Comparison of ENCODE assay signal across 8 cellular contexts in genomic region chr4:181569553-181569952, GRCh38.
A peak's percentile ranks its signal among the peaks of the same experiment; 100 is the strongest.
DNase-seq lines count a peak whose midpoint lies in the region; ATAC-seq, FAIRE-seq and TF ChIP-seq lines count a peak whose summit lies in the region.

No MANE protein-coding gene starts in this region.

- H3K4me3 ChIP-seq in kidney epithelial cell (ENCODE audit: low read depth, low read length) (no peak overlapping the region), MG63 (no peak overlapping the region)

- H3K4me1 Mint-ChIP-seq in WTC11: peaks cover 11% of the 10 kb centered on the region

- no peaks in the 10 kb centered on the region for H3K9me3 ChIP-seq in MG63

- H3K36me3 Mint-ChIP-seq in WTC11: no peaks in the 10 kb centered on the region

- H3K27me3 Mint-ChIP-seq in WTC11 (ENCODE audit: low read depth): no peaks in the 10 kb centered on the region

- H3K4me3 Mint-ChIP-seq in WTC11: no peak overlapping the region

- H3K27me3 ChIP-seq in kidney epithelial cell (ENCODE audit: control insufficient read depth, insufficient read depth, low read length): no peaks in the 10 kb centered on the region
- H3K27me3 ChIP-seq in MG63: no peaks in the 10 kb centered on the region

- no peaks in the 10 kb centered on the region for H3K9me3 Mint-ChIP-seq in WTC11

- peak; percentile 34 for DNase-seq in HPDE6-E6E7 (ENCODE audit: extremely low spot score)
- DNase-seq in WTC11 (ENCODE audit: low spot score): no peak
- DNase-seq in kidney epithelial cell (ENCODE audit: low read depth): no peak
- DNase-seq in MG63: no peak
- DNase-seq in islet precursor cell: no peak
- no peak for DNase-seq in activated CD4-positive, alpha-beta T cell treated with anti-CD3 and anti-CD28 coated beads, Interleukin-2, amount 50 U/mL, for 1 hour

- no peaks in the 10 kb centered on the region for H3K36me3 ChIP-seq in kidney epithelial cell (ENCODE audit: control insufficient read depth, insufficient read depth, low read length)
- H3K36me3 ChIP-seq in MG63: no peaks in the 10 kb centered on the region

- H3K27ac Mint-ChIP-seq in WTC11: no peak overlapping the region

- FAIRE-seq in A204.1 (lab: Jason Lieb, UNC): peak; percentile 62

- no peak for TF ChIP-seq CTCF in WTC11 (IDR thresholded peaks at IDR 0.05)
- peak; percentile 55 for TF ChIP-seq CTCF in kidney epithelial cell (IDR thresholded peaks at IDR 0.05; ENCODE audit: insufficient read depth, low read length, poor library complexity, severe bottlenecking)

- ATAC-seq in GM18519 (IDR thresholded peaks at IDR 0.05; ENCODE audit: low FRiP score, unreplicated experiment) (peak; percentile 77), WTC11 (peak; percentile 80)

- CTCF ChIA-PET in WTC11 (lab: Charles Lee): interaction anchor here (0.8 to 1.2 kb wide), 3 partner anchors 14 to 568 kb away, joined by 3 to 5 read pairs (median 3); no protein-coding TSS in a partner anchor

- POLR2A ChIA-PET in WTC11 (lab: Charles Lee): no interaction called here

TF ChIP-seq in WTC11, 78 proteins besides CTCF, POLR2A, EP300 and RAD21:
- TF ChIP-seq PRRX2 (CRISPR knock-in tag; IDR thresholded peaks at IDR 0.05): no peak
- TF ChIP-seq ZNF416 (CRISPR knock-in tag; IDR thresholded peaks at IDR 0.05): no peak
- TF ChIP-seq ETV6 (CRISPR knock-in tag; IDR thresholded peaks at IDR 0.05): no peak
- no peak for TF ChIP-seq FOXK1 (CRISPR knock-in tag; IDR thresholded peaks at IDR 0.05)
- no peak for TF ChIP-seq GABPB1 (CRISPR knock-in tag; IDR thresholded peaks at IDR 0.05)
- no peak for TF ChIP-seq ZNF263 (CRISPR knock-in tag; IDR thresholded peaks at IDR 0.05; ENCODE audit: low read depth)
- no peak for TF ChIP-seq NFYB (CRISPR knock-in tag; conservative IDR thresholded peaks at IDR 0.05; ENCODE audit: low read depth)
- TF ChIP-seq SMAD3 (CRISPR knock-in tag; IDR thresholded peaks at IDR 0.05; ENCODE audit: borderline replicate concordance): no peak
- no peak for TF ChIP-seq ZBTB21 (CRISPR knock-in tag; IDR thresholded peaks at IDR 0.05; ENCODE audit: borderline replicate concordance)
- no peak for TF ChIP-seq ZNF671 (CRISPR knock-in tag; IDR thresholded peaks at IDR 0.05)
- TF ChIP-seq ERG (CRISPR knock-in tag; IDR thresholded peaks at IDR 0.05): no peak
- TF ChIP-seq ESRRA (CRISPR knock-in tag; IDR thresholded peaks at IDR 0.05; ENCODE audit: borderline replicate concordance): no peak
- TF ChIP-seq TEAD1 (CRISPR knock-in tag; IDR thresholded peaks at IDR 0.05): no peak
- no peak for TF ChIP-seq NR3C1 (CRISPR knock-in tag; conservative IDR thresholded peaks at IDR 0.05; ENCODE audit: low read depth)
- TF ChIP-seq OVOL2 (CRISPR knock-in tag; IDR thresholded peaks at IDR 0.05; ENCODE audit: borderline replicate concordance): no peak
- TF ChIP-seq, protein P1, sequence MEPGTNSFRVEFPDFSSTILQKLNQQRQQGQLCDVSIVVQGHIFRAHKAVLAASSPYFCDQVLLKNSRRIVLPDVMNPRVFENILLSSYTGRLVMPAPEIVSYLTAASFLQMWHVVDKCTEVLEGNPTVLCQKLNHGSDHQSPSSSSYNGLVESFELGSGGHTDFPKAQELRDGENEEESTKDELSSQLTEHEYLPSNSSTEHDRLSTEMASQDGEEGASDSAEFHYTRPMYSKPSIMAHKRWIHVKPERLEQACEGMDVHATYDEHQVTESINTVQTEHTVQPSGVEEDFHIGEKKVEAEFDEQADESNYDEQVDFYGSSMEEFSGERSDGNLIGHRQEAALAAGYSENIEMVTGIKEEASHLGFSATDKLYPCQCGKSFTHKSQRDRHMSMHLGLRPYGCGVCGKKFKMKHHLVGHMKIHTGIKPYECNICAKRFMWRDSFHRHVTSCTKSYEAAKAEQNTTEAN (CRISPR knock-in tag; IDR thresholded peaks at IDR 0.05): no peak
- TF ChIP-seq TEAD4 (CRISPR knock-in tag; IDR thresholded peaks at IDR 0.05): no peak
- TF ChIP-seq CREB1 (CRISPR knock-in tag; IDR thresholded peaks at IDR 0.05): no peak
